In the genomic region with DNA sequence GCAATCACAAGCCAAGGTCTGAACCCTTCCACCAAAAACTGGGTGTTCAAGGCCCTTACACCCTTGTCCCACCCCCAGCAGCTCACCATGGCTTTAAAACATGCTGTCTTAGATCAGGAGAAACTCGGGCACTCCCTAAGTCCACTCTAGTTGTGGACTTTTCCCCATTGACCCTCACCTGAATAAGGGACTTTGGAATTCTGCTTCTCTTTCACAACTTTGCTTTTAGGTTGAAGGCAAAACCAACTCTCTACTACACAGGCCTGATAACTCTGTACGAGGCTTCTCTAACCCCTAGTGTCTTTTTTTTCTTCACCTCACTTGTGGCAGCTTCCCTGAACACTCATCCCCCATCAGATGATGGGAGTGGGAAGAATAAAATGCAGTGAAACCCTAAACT, we compare ENCODE assay signal across 31 cellular contexts. TPM values are rescaled to one million over a fixed set of nuclear protein-coding genes. Genes with fewer than 3 reads are reported as not detected.
"Had no signal": no experiment of that assay in that cellular context is flagged by ENCODE, and none has a peak within 500 bp of the region (broad histone marks: within the 10 kb centered on the region; RNA-seq: fewer than 3 reads in every experiment).

No MANE protein-coding gene starts in this region.

- H3K4me3 ChIP-seq: neural progenitor cell, ovary, psoas muscle, skin epidermis, stomach, thoracic aorta, thyroid gland, tibial nerve, upper lobe of left lung, vagina had no signal

- H3K4me1 Mint-ChIP-seq: natural killer cell; nephron; stimulated activated effector memory CD8-positive, alpha-beta T cell treated with anti-CD3 and anti-CD28 coated beads, Interleukin-12 subunit alpha, Interleukin-12 subunit beta, amount 100 ng/mL, for 72 hours had no signal

- H3K9me3 Mint-ChIP-seq: natural killer cell; nephron; neural progenitor cell; stimulated activated effector memory CD8-positive, alpha-beta T cell treated with anti-CD3 and anti-CD28 coated beads, Interleukin-12 subunit alpha, Interleukin-12 subunit beta, amount 100 ng/mL, for 72 hours; stimulated activated naive B cell treated with anti-CD40 and anti-IgM and Interleukin-4, amounts not matched to agents 10 μg/mL and 1 μg/mL and 100 μg/mL, for 72 hours; stimulated activated naive CD8-positive, alpha-beta T cell treated with anti-CD3 and anti-CD28 coated beads, Interleukin-15, Interleukin-2, amounts not matched to agents 100 ng/mL and 50 ng/mL, for 24 hours had no signal

- DNase-seq: naive thymus-derived CD4-positive, alpha-beta T cell; natural killer cell; ovary; psoas muscle; right cardiac atrium; stimulated activated CD4-positive, alpha-beta T cell treated with anti-CD3 and anti-CD28 coated beads, Interleukin-15, amount 100 ng/mL, for 24 hours; stimulated activated CD4-positive, alpha-beta T cell treated with anti-CD3 and anti-CD28 coated beads, Interleukin-2, amount 100 ng/mL, for 24 hours; stimulated activated CD4-positive, alpha-beta T cell treated with anti-CD3 and anti-CD28 coated beads, Interleukin-2, amount 100 ng/mL, for 48 hours; stimulated activated CD4-positive, alpha-beta T cell treated with anti-CD3 and anti-CD28 coated beads, Interleukin-4, amount 100 ng/mL, for 24 hours; stimulated activated naive B cell treated with anti-CD40 and anti-IgM and Interleukin-4, amounts not matched to agents 10 μg/mL and 1 μg/mL and 100 μg/mL, for 72 hours; stimulated activated naive CD4-positive, alpha-beta T cell treated with Interleukin-2 at 50 U/mL for 16 hours; stomach; thyroid gland; trophoblast cell had no signal

- H3K27ac ChIP-seq: neural progenitor cell, ovary, parathyroid adenoma, psoas muscle, skin epidermis, stomach, thoracic aorta, thyroid gland, tibial nerve, upper lobe of left lung, vagina had no signal

- H3K9me3 ChIP-seq: ovary, psoas muscle, stomach, thoracic aorta, thyroid gland, tibial nerve, upper lobe of left lung, vagina had no signal

- H3K4me3 Mint-ChIP-seq: naive thymus-derived CD4-positive, alpha-beta T cell; natural killer cell; nephron; neural progenitor cell; stimulated activated effector memory CD8-positive, alpha-beta T cell treated with anti-CD3 and anti-CD28 coated beads, Interleukin-12 subunit alpha, Interleukin-12 subunit beta, amount 100 ng/mL, for 72 hours; stimulated activated naive B cell treated with anti-CD40 and anti-IgM and Interleukin-4, amounts not matched to agents 10 μg/mL and 1 μg/mL and 100 μg/mL, for 72 hours; stimulated activated naive CD8-positive, alpha-beta T cell treated with anti-CD3 and anti-CD28 coated beads, Interleukin-15, Interleukin-2, amounts not matched to agents 100 ng/mL and 50 ng/mL, for 24 hours had no signal

- ATAC-seq: naive thymus-derived CD4-positive, alpha-beta T cell; natural killer cell; psoas muscle; right cardiac atrium; sciatic nerve; stimulated activated effector memory CD8-positive, alpha-beta T cell treated with anti-CD3 and anti-CD28 coated beads, Interleukin-12 subunit alpha, Interleukin-12 subunit beta, amount 100 ng/mL, for 72 hours; stimulated activated naive B cell treated with anti-CD40 and anti-IgM and Interleukin-4, amounts not matched to agents 10 μg/mL and 1 μg/mL and 100 μg/mL, for 72 hours had no signal

- H3K36me3 ChIP-seq: neural progenitor cell, ovary, stomach, thoracic aorta, thyroid gland, tibial nerve, upper lobe of left lung, vagina had no signal

- FAIRE-seq: urothelium cell line had no signal

- H3K4me1 ChIP-seq: parathyroid adenoma, psoas muscle, stomach, tibial nerve, upper lobe of left lung, vagina had no signal

- H3K36me3 Mint-ChIP-seq: naive thymus-derived CD4-positive, alpha-beta T cell; natural killer cell; neural progenitor cell; stimulated activated effector memory CD8-positive, alpha-beta T cell treated with anti-CD3 and anti-CD28 coated beads, Interleukin-12 subunit alpha, Interleukin-12 subunit beta, amount 100 ng/mL, for 72 hours had no signal

- H3K27me3 ChIP-seq: neural progenitor cell, ovary, thyroid gland, upper lobe of left lung, vagina had no signal

- H3K27ac Mint-ChIP-seq: naive thymus-derived CD4-positive, alpha-beta T cell; natural killer cell; nephron; neural progenitor cell; progenitor cell of endocrine pancreas; stimulated activated effector memory CD8-positive, alpha-beta T cell treated with anti-CD3 and anti-CD28 coated beads, Interleukin-12 subunit alpha, Interleukin-12 subunit beta, amount 100 ng/mL, for 72 hours; stimulated activated naive B cell treated with anti-CD40 and anti-IgM and Interleukin-4, amounts not matched to agents 10 μg/mL and 1 μg/mL and 100 μg/mL, for 72 hours; stimulated activated naive CD8-positive, alpha-beta T cell treated with anti-CD3 and anti-CD28 coated beads, Interleukin-15, Interleukin-2, amounts not matched to agents 100 ng/mL and 50 ng/mL, for 24 hours had no signal

RNA-seq across cellular contexts. Expression of a gene that starts 15.0 kb away (rescaled TPM):
- total RNA-seq: naive thymus-derived CD4-positive, alpha-beta T cell; natural killer cell; osteoblast; ovary; progenitor cell of endocrine pancreas; psoas muscle; right cardiac atrium; sciatic nerve; subcutaneous adipose tissue; thoracic aorta; thyroid gland; tibial nerve; upper lobe of left lung; ureter; vagina had no signal
- polyA plus RNA-seq: naive thymus-derived CD4-positive, alpha-beta T cell; neural cell; ovary had no signal
